8 cellular contexts compared by ENCODE assay signal in genomic region chr5:177509991-177510566, GRCh38. TPM values are rescaled to one million over a fixed set of nuclear protein-coding genes. Genes with fewer than 3 reads are reported as not detected.
DNase-seq lines count a peak whose midpoint lies in the region; ATAC-seq and TF ChIP-seq lines count a peak whose summit lies in the region.

No MANE protein-coding gene starts in this region.

- no peaks in the 10 kb centered on the region for H3K4me1 Mint-ChIP-seq in Calu3 (ENCODE audit: low read depth, unreplicated experiment)

- no peak for TF ChIP-seq CTCF in colonic mucosa (IDR thresholded peaks at IDR 0.05)
- no peak for TF ChIP-seq CTCF in tibial nerve (IDR thresholded peaks at IDR 0.05)
- TF ChIP-seq CTCF in Calu3 (IDR thresholded peaks at IDR 0.05; ENCODE audit: unreplicated experiment) = no peak

- no TSS peak for BruUV-seq in Calu3 (replicated peaks; lab: Mats Ljungman, UMichigan)

- H3K36me3 ChIP-seq in colonic mucosa (peaks cover 16% of the 10 kb centered on the region), tibial nerve (peaks cover 2 to 58% (median 13%) of the 10 kb centered on the region in 3 donors)

- H3K27me3 Mint-ChIP-seq in Calu3 (ENCODE audit: unreplicated experiment) = no peaks in the 10 kb centered on the region

- H3K4me3 Mint-ChIP-seq in Calu3 (ENCODE audit: low read depth, unreplicated experiment) = no peak overlapping the region

- CTCF ChIA-PET in Calu3 (lab: Charles Lee) = no interaction called here

- no peaks in the 10 kb centered on the region for H3K4me1 ChIP-seq in colonic mucosa
- peaks cover 0 to 25% (median 2%) of the 10 kb centered on the region in 4 donors for H3K4me1 ChIP-seq in tibial nerve

- peak overlapping the region in 1 of 2 donors; percentile 56 for H3K9ac ChIP-seq in colonic mucosa (ENCODE audit: low read depth in 2 of 2, low read length in 2 of 2)

- peak overlapping the region in 1 of 2 donors; percentile 75 for H3K27ac Mint-ChIP-seq in activated naive CD4-positive, alpha-beta T cell treated with anti-CD3 and anti-CD28 coated beads, Interleukin-2, amount 50 U/mL, for 72 hours
- no peak overlapping the region for H3K27ac Mint-ChIP-seq in Calu3 (ENCODE audit: unreplicated experiment)

- ATAC-seq in activated naive CD4-positive, alpha-beta T cell treated with anti-CD3 and anti-CD28 coated beads, Interleukin-2, amount 50 U/mL, for 72 hours = peak; percentile 9 to 13
- ATAC-seq in HG03108 (IDR thresholded peaks at IDR 0.05; ENCODE audit: unreplicated experiment) = peak; percentile 29

- no peak overlapping the region for H3K4me3 ChIP-seq in colonic mucosa
- H3K4me3 ChIP-seq in tibial nerve = peak overlapping the region in 3 of 4 donors; percentile 22 to 45 (median 37)

- H3K27me3 ChIP-seq in colonic mucosa (no peaks in the 10 kb centered on the region), tibial nerve (no peaks in the 10 kb centered on the region)

- intact Hi-C loops in colonic mucosa (cut with DNase I) = loop anchor here (10.0 kb wide), 1 partner anchor 85 kb away; the partner anchor contains the start of gene TMED9
- intact Hi-C loops in Calu3 (cut with micrococcal nuclease; ENCODE audit: unreplicated experiment) = no loop called here

- no peaks in the 10 kb centered on the region for H3K9me3 ChIP-seq in colonic mucosa
- no peaks in the 10 kb centered on the region for H3K9me3 ChIP-seq in tibial nerve

- WGBS in tibial nerve, 2 donors = 59 to 68% methylated on average over 10 to 11 of the region's 11 CpGs

- H3K9me3 Mint-ChIP-seq in activated naive CD4-positive, alpha-beta T cell treated with anti-CD3 and anti-CD28 coated beads, Interleukin-2, amount 50 U/mL, for 72 hours = no peaks in the 10 kb centered on the region
- H3K9me3 Mint-ChIP-seq in Calu3 (ENCODE audit: low read depth, unreplicated experiment) = no peaks in the 10 kb centered on the region

- TF ChIP-seq EP300 in tibial nerve (IDR thresholded peaks at IDR 0.05) = no peak

- peak overlapping the region; percentile 40 for H3K27ac ChIP-seq in colonic mucosa
- H3K27ac ChIP-seq in tibial nerve = peak overlapping the region in 3 of 4 donors; percentile 63 to 71 (median 68)

- DNase-seq in activated naive CD4-positive, alpha-beta T cell treated with anti-CD3 and anti-CD28 coated beads, Interleukin-2, amount 50 U/mL, for 72 hours (ENCODE audit: low spot score in 2 of 2) = no peak
- DNase-seq in activated naive CD4-positive, alpha-beta T cell treated with Interleukin-2 at 50 U/mL for 16 hours = no peak
- DNase-seq in colonic mucosa (no peak), tibial nerve (ENCODE audit: low spot score in 2 of 2) (no peak), Calu3 (no peak), activated gamma-delta T cell (lab: John Stamatoyannopoulos, UW) (no peak), cerebellum (ENCODE audit: low spot score) (no peak)

- peaks cover 6 to 26% of the 10 kb centered on the region in 2 donors for H3K36me3 Mint-ChIP-seq in activated naive CD4-positive, alpha-beta T cell treated with anti-CD3 and anti-CD28 coated beads, Interleukin-2, amount 50 U/mL, for 72 hours
- peaks cover 45% of the 10 kb centered on the region for H3K36me3 Mint-ChIP-seq in Calu3 (ENCODE audit: insufficient read depth, unreplicated experiment)

- TF ChIP-seq POLR2A in tibial nerve (IDR thresholded peaks at IDR 0.05) = no peak

RNA-seq across cellular contexts. Expression of gene DOK3, which starts 0.5 kb away (rescaled TPM):
- 10 to 100 TPM in 1 of 2 donors, 1 to 10 TPM in 1; 1.8 to 14.9 TPM for total RNA-seq in activated naive CD4-positive, alpha-beta T cell treated with anti-CD3 and anti-CD28 coated beads, Interleukin-2, amount 50 U/mL, for 72 hours
- total RNA-seq in colonic mucosa (1 to 10 TPM; 4.1 to 8.9 TPM), tibial nerve (10 to 100 TPM in 3 of 4 donors, 1 to 10 TPM in 1; 7.8 to 20.1 (median 11.5) TPM), Calu3 (2022) (14.5 and 15.7 TPM in 2 replicates), cerebellum (6.4 TPM)

RNA-seq across cellular contexts. Expression of gene DDX41, which starts 6.7 kb away (rescaled TPM):
- total RNA-seq in activated naive CD4-positive, alpha-beta T cell treated with anti-CD3 and anti-CD28 coated beads, Interleukin-2, amount 50 U/mL, for 72 hours = 100 to 1,000 TPM in 1 of 2 donors, 10 to 100 TPM in 1; 70.1 to 230 TPM
- total RNA-seq in colonic mucosa (100 to 1,000 TPM in 1 of 2 donors, 10 to 100 TPM in 1; 84.3 to 134 TPM), tibial nerve (100 to 1,000 TPM in 2 of 4 donors, 10 to 100 TPM in 2; 85.3 to 139 (median 105) TPM), Calu3 (2022) (101 and 132 TPM in 2 replicates), cerebellum (50.5 TPM)

RNA-seq across cellular contexts. Expression of gene PDLIM7, which starts 12.7 kb away (rescaled TPM):
- total RNA-seq in activated naive CD4-positive, alpha-beta T cell treated with anti-CD3 and anti-CD28 coated beads, Interleukin-2, amount 50 U/mL, for 72 hours = 10 to 100 TPM; 44.6 to 47.5 TPM
- 10 to 100 TPM; 19.7 to 44.9 TPM for total RNA-seq in colonic mucosa
- total RNA-seq in tibial nerve = 100 to 1,000 TPM in 1 of 4 donors, 10 to 100 TPM in 3; 78.0 to 138 (median 89.9) TPM
- 400 and 420 TPM in 2 replicates for total RNA-seq in Calu3 (2022)
- 10.4 TPM for total RNA-seq in cerebellum

RNA-seq across cellular contexts. Expression of gene DBN1, which starts 36.6 kb away (rescaled TPM):
- 10 to 100 TPM in 1 of 2 donors, 1 to 10 TPM in 1; 5.5 to 20.2 TPM for total RNA-seq in activated naive CD4-positive, alpha-beta T cell treated with anti-CD3 and anti-CD28 coated beads, Interleukin-2, amount 50 U/mL, for 72 hours
- total RNA-seq in colonic mucosa (10 to 100 TPM in 1 of 2 donors, 1 to 10 TPM in 1; 9.3 to 18.8 TPM), tibial nerve (100 to 1,000 TPM in 3 of 4 donors, 10 to 100 TPM in 1; 89.8 to 139 (median 111) TPM), Calu3 (2022) (207 and 218 TPM in 2 replicates), cerebellum (139 TPM)

RNA-seq across cellular contexts. Expression of gene FAM193B, which starts 44.3 kb away (rescaled TPM):
- total RNA-seq in activated naive CD4-positive, alpha-beta T cell treated with anti-CD3 and anti-CD28 coated beads, Interleukin-2, amount 50 U/mL, for 72 hours = 100 to 1,000 TPM in 1 of 2 donors, 10 to 100 TPM in 1; 73.1 to 108 TPM
- total RNA-seq in colonic mucosa = 10 to 100 TPM; 39.4 to 78.6 TPM
- total RNA-seq in tibial nerve = 100 to 1,000 TPM in 3 of 4 donors, 10 to 100 TPM in 1; 82.4 to 152 (median 115) TPM
- total RNA-seq in Calu3 (2022) = 92.0 and 97.0 TPM in 2 replicates
- total RNA-seq in cerebellum = 35.9 TPM
